Comparison of ENCODE assay signal across 9 cellular contexts in the genomic region with DNA sequence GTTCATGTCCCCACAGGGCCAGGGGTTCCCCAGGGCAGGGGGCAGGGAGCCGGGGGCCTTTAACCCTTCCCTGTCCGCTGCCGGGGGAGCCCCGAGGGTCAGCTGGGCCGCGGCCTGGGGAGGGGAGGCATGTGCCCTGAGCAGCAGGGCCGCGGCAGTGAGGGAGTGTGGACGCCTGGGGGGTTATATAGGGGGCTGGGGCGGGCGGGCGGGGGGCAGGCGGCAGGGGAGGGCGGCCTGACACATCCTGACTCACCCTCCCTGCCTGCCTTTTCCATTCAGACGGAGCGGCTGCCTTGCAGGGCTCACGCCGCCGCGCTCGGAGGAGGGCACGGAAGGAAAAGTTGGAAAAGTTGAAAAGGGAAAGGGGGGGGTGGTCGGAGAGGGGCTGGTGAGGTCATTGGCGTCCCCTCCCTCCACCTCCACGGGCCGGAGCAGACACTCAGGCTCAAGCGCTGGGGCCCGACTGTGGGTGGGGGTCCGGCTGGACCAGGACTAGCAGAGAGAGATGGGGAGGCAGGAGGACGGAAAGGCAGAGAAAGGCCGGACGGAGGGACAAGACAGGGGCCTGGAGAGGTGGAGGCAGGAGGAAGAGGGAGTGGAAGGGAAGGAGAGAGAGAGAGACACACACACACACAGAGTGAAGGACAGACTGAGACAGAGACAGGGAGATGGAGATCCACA. TPM values are rescaled to one million over a fixed set of nuclear protein-coding genes. Genes with fewer than 3 reads are reported as not detected.
DNase-seq lines count a peak whose midpoint lies in the region; FAIRE-seq and TF ChIP-seq lines count a peak whose summit lies in the region.
"Had no signal": no experiment of that assay in that cellular context is flagged by ENCODE, and none has a peak within 500 bp of the region (broad histone marks: within the 10 kb centered on the region; RNA-seq: fewer than 3 reads in every experiment).

IL11 (minus strand) TSS at position 159 of the 684 bp plus-strand sequence; CDS start at position 6, 153 bp downstream.

- no peaks in the 10 kb centered on the region for H3K9me3 Mint-ChIP-seq in astrocyte (ENCODE audit: unreplicated experiment)

- peaks cover 25% of the 10 kb centered on the region for H4K20me1 ChIP-seq in astrocyte (ENCODE audit: insufficient read depth, low read length)
- no peaks in the 10 kb centered on the region for H4K20me1 ChIP-seq in OCI-LY7 (ENCODE audit: insufficient read depth, low read length)

- intact Hi-C loops in OCI-LY7 (cut with micrococcal nuclease; ENCODE audit: unreplicated experiment): no loop called here

- peak within 1 kb of the TSS; percentile 83 for H3K4me3 ChIP-seq in astrocyte (ENCODE audit: insufficient read depth, low read depth, low read length)
- H3K4me3 ChIP-seq in kidney epithelial cell (ENCODE audit: low read depth, low read length): peak within 1 kb of the TSS; percentile 67
- H3K4me3 ChIP-seq in OCI-LY7 (ENCODE audit: low read depth, low read length, poor library complexity, severe bottlenecking): no peak within 1 kb of the TSS
- H3K4me3 ChIP-seq: lung had no signal

- peaks cover 28% of the 10 kb centered on the region for H3K4me1 Mint-ChIP-seq in astrocyte (ENCODE audit: low read depth, unreplicated experiment)

- POLR2A ChIA-PET in OCI-LY7 (lab: Charles Lee): no interaction called here

- TF ChIP-seq CTCF in astrocyte (IDR thresholded peaks at IDR 0.05; ENCODE audit: insufficient read depth, low read depth, low read length) (no peak), kidney epithelial cell (IDR thresholded peaks at IDR 0.05; ENCODE audit: insufficient read depth, low read length, poor library complexity, severe bottlenecking) (no peak), OCI-LY7 (conservative IDR thresholded peaks at IDR 0.05; ENCODE audit: low read length) (no peak)

- H3K27ac Mint-ChIP-seq in astrocyte (ENCODE audit: unreplicated experiment): peak within 1 kb of the TSS; percentile 96

- peak within 1 kb of the TSS; percentile 97 for H3K9ac ChIP-seq in astrocyte (ENCODE audit: low read length)

- no TSS peak for BruUV-seq in OCI-LY7 (replicated peaks; lab: Mats Ljungman, UMichigan)

- FAIRE-seq in astrocyte (lab: Jason Lieb, UNC): no peak

- DNase-seq in A172 (ENCODE audit: low spot score): peak; percentile 77
- peak; percentile 61 for DNase-seq in HCEC 1CT
- DNase-seq in astrocyte (ENCODE audit: low read depth): peak; percentile 57
- no peak for DNase-seq in kidney epithelial cell (ENCODE audit: low read depth)
- DNase-seq in germinal center (ENCODE audit: low spot score): no peak
- DNase-seq in NCI-H345 treated with DMSO at 0.1 percent for 48 hours (lab: John Stamatoyannopoulos, UW; ENCODE audit: unreplicated experiment): no peak
- no peak for DNase-seq in activated CD4-positive, alpha-beta T cell treated with anti-CD3 and anti-CD28 coated beads, Interleukin-2, amount 50 U/mL, for 4 hours
- DNase-seq in OCI-LY7 (ENCODE audit: low spot score): no peak

- CTCF ChIA-PET in OCI-LY7 (lab: Charles Lee; ENCODE audit: unreplicated experiment): no interaction called here

- peaks cover 9% of the 10 kb centered on the region for H3K36me3 Mint-ChIP-seq in astrocyte (ENCODE audit: low read depth, unreplicated experiment)

- H3K4me2 ChIP-seq in astrocyte (ENCODE audit: low read length) (peak within 1 kb of the TSS; percentile 97), OCI-LY7 (ENCODE audit: low read length) (no peak within 1 kb of the TSS)

- H3K9me3 ChIP-seq in astrocyte (ENCODE audit: insufficient read depth, low read depth, low read length): no peaks in the 10 kb centered on the region
- no peaks in the 10 kb centered on the region for H3K9me3 ChIP-seq in OCI-LY7 (ENCODE audit: low read length)

- peak within 1 kb of the TSS; percentile 94 for H3K4me3 Mint-ChIP-seq in astrocyte (ENCODE audit: unreplicated experiment)

- H3K27ac ChIP-seq in astrocyte (ENCODE audit: low read depth, low read length) (peak within 1 kb of the TSS; percentile 94), OCI-LY7 (ENCODE audit: low read depth, low read length, poor library complexity, severe bottlenecking) (no peak within 1 kb of the TSS)

- H3K27me3 Mint-ChIP-seq in astrocyte (ENCODE audit: low read depth, unreplicated experiment): no peaks in the 10 kb centered on the region

- H3K36me3 ChIP-seq in astrocyte (ENCODE audit: insufficient read depth, low read length) (peaks cover 12% of the 10 kb centered on the region), kidney epithelial cell (ENCODE audit: control insufficient read depth, insufficient read depth, low read length) (no peaks in the 10 kb centered on the region), OCI-LY7 (ENCODE audit: insufficient read depth, low read length) (no peaks in the 10 kb centered on the region)

- no peaks in the 10 kb centered on the region for H3K9me2 ChIP-seq in OCI-LY7 (ENCODE audit: insufficient read depth, low read length)

- H2AFZ ChIP-seq in astrocyte (ENCODE audit: low read depth, low read length) (peak within 1 kb of the TSS; percentile 75), OCI-LY7 (ENCODE audit: low read length) (no peak within 1 kb of the TSS)

- no peaks in the 10 kb centered on the region for H3K27me3 ChIP-seq in astrocyte (ENCODE audit: insufficient read depth, low read length)
- no peaks in the 10 kb centered on the region for H3K27me3 ChIP-seq in kidney epithelial cell (ENCODE audit: control insufficient read depth, insufficient read depth, low read length)

- H3K79me2 ChIP-seq in astrocyte (ENCODE audit: insufficient read depth, low read length) (peaks cover 31% of the 10 kb centered on the region), OCI-LY7 (ENCODE audit: insufficient read depth, low read depth, low read length) (no peaks in the 10 kb centered on the region)

- H3K4me1 ChIP-seq in astrocyte (ENCODE audit: insufficient read depth, low read length) (peaks cover 45% of the 10 kb centered on the region), OCI-LY7 (ENCODE audit: insufficient read depth, low read length, poor library complexity, severe bottlenecking) (no peaks in the 10 kb centered on the region)

RNA-seq across cellular contexts. Expression of gene IL11, which starts in this region (rescaled TPM):
- 8.4 and 9.4 TPM in 2 replicates for total RNA-seq in A172 (2014; rRNA removed; shearing (Covaris generic))
- total RNA-seq in astrocyte (183 and 202 TPM in 2 replicates), kidney epithelial cell (32.1 and 38.7 TPM in 2 replicates), OCI-LY7 (2022) (0.46 and 0.55 TPM in 2 replicates)
- total RNA-seq in OCI-LY7 (2014; rRNA removed; shearing (Covaris generic)): 0.32 TPM in 1 of 2 replicates, not detected in the other

Comparison
In these comparisons a context has a peak if more than half of its experiments do, and no peak if none do; other contexts are left out.
1. DNase-seq: peak in A172 (single experiment), HCEC 1CT (single experiment) and astrocyte (single experiment); none in kidney epithelial cell (single experiment), germinal center (single experiment), NCI-H345 treated with DMSO at 0.1 percent for 48 hours (single experiment), activated CD4-positive, alpha-beta T cell treated with anti-CD3 and anti-CD28 coated beads, Interleukin-2, amount 50 U/mL, for 4 hours (0 of 2) and OCI-LY7 (single experiment).